8 cellular contexts compared by ENCODE assay signal in the genomic region with DNA sequence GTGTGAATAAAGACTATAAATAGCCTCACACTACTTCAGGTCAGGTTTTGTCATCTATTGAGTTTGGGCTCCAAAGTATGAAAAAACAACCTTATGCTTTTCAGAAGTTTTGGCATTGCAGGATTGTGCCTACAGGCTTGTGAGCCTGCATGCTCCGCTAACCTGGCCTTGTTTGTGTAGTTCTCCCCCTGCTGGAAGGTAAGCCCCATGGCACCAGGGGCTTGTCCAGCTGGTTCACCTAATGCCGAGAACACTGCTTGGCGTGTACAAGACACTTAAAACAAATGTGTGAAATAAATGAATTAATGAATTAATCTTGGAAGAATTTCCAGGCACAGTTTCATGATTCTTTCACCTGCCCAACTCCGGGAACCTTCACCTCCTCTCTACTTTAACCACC. TPM values are rescaled to one million over a fixed set of nuclear protein-coding genes. Genes with fewer than 3 reads are reported as not detected.
A peak's percentile ranks its signal among the peaks of the same experiment; 100 is the strongest.
DNase-seq lines count a peak whose midpoint lies in the region; ATAC-seq and TF ChIP-seq lines count a peak whose summit lies in the region.

No MANE protein-coding gene starts in this region.

- H3K4me3 ChIP-seq in OCI-LY3 (ENCODE audit: low read length) (no peak overlapping the region), neuronal stem cell (ENCODE audit: low read length in 2 of 2) (no peak overlapping the region)

- H3K79me2 ChIP-seq in OCI-LY3 (ENCODE audit: low read length) = peaks cover 11% of the 10 kb centered on the region

- H4K20me1 ChIP-seq in OCI-LY3 (ENCODE audit: insufficient read depth, low read length) = no peaks in the 10 kb centered on the region

- no peak overlapping the region for H3K4me3 Mint-ChIP-seq in Calu3 (ENCODE audit: low read depth, unreplicated experiment)

- no peak overlapping the region for H3K23ac ChIP-seq in neuronal stem cell (ENCODE audit: low read depth, low read length, poor library complexity)

- H2BK15ac ChIP-seq in neuronal stem cell (ENCODE audit: low read length) = no peak overlapping the region

- CTCF ChIA-PET in Calu3 (lab: Charles Lee) = interaction anchor here (0.7 to 1.2 kb wide), 4 partner anchors 10 to 123 kb away, joined by 4 to 9 read pairs (median 5); a partner anchor contains a TSS

- no TSS peak for BruUV-seq in Calu3 (replicated peaks; lab: Mats Ljungman, UMichigan)

- no peak overlapping the region for H3K18ac ChIP-seq in neuronal stem cell (ENCODE audit: low read length)

- H3K4me2 ChIP-seq in OCI-LY3 (ENCODE audit: low read length) (peak overlapping the region; percentile 41), neuronal stem cell (ENCODE audit: insufficient read depth, low read length, poor library complexity, severe bottlenecking) (no peak overlapping the region)

- H3K27me3 Mint-ChIP-seq in Calu3 (ENCODE audit: unreplicated experiment) = peaks cover 18% of the 10 kb centered on the region

- intact Hi-C loops in Calu3 (cut with micrococcal nuclease; ENCODE audit: unreplicated experiment) = no loop called here

- H4K8ac ChIP-seq in neuronal stem cell (ENCODE audit: low read depth, low read length) = no peak overlapping the region

- H2AFZ ChIP-seq in OCI-LY3 (ENCODE audit: low read depth, low read length) (no peak overlapping the region), neuronal stem cell (ENCODE audit: low read length) (peak overlapping the region; percentile 12)

- no peaks in the 10 kb centered on the region for H3K9me3 ChIP-seq in OCI-LY3 (ENCODE audit: insufficient read depth, low read length)
- no peaks in the 10 kb centered on the region for H3K9me3 ChIP-seq in neuronal stem cell (replicated peaks in 1 of 2; ENCODE audit: control insufficient read depth in 2 of 2, insufficient read depth in 1 of 2, low read depth in 1 of 2, low read length in 2 of 2)

- peak; percentile 53 for TF ChIP-seq CTCF in Calu3 (IDR thresholded peaks at IDR 0.05; ENCODE audit: unreplicated experiment)
- TF ChIP-seq CTCF in OCI-LY3 (IDR thresholded peaks at IDR 0.05; ENCODE audit: low read depth, low read length) = peak; percentile 67

- no peaks in the 10 kb centered on the region for H3K9me3 Mint-ChIP-seq in Calu3 (ENCODE audit: low read depth, unreplicated experiment)

- H3K4me1 Mint-ChIP-seq in Calu3 (ENCODE audit: low read depth, unreplicated experiment) = peaks cover 18% of the 10 kb centered on the region

- H3K27ac ChIP-seq in OCI-LY3 (ENCODE audit: low read length) (no peak overlapping the region), neuronal stem cell (replicated peaks; ENCODE audit: low read length) (no peak overlapping the region)

- DNase-seq in Calu3 (peak; percentile 70), HUDEP-2 (lab: John Stamatoyannopoulos, UW; ENCODE audit: unreplicated experiment in 76 of 76) (peak in 62 of 76 experiments; percentile 0 to 61 (median 24)), activated T-cell treated with anti-CD3 and anti-CD28 coated beads for 24 hours (ENCODE audit: low read depth) (peak; percentile 46), neuronal stem cell (ENCODE audit: low spot score) (no peak), kidney glomerular epithelial cell (lab: John Stamatoyannopoulos, UW) (no peak)

- no peak overlapping the region for H4K91ac ChIP-seq in neuronal stem cell (ENCODE audit: low read depth, low read length, poor library complexity)

- no CpG with 5 or more reads among the region's 4 CpGs for WGBS in neuronal stem cell (ENCODE audit: extremely low coverage in 2 of 2, insufficient read length in 2 of 2, insufficient replicate concordance in 1 of 2), 2 donors

- H3K9ac ChIP-seq in OCI-LY3 (ENCODE audit: low read length) = no peak overlapping the region
- H3K9ac ChIP-seq in neuronal stem cell (ENCODE audit: low read depth, low read length, poor library complexity) = no peak overlapping the region

- ATAC-seq in GM21360 (IDR thresholded peaks at IDR 0.05; ENCODE audit: unreplicated experiment) (peak; percentile 80), esophagus mucosa (peak; percentile 69)

- H3K4me1 ChIP-seq in OCI-LY3 (ENCODE audit: low read length) = peaks cover 25% of the 10 kb centered on the region
- peaks cover 2% of the 10 kb centered on the region in 2 donors for H3K4me1 ChIP-seq in neuronal stem cell (ENCODE audit: control insufficient read depth in 2 of 2, insufficient read depth in 1 of 2, low read depth in 1 of 2, low read length in 2 of 2)

- H3K4ac ChIP-seq in neuronal stem cell (ENCODE audit: low read length) = no peak overlapping the region

- no peaks in the 10 kb centered on the region for H3K27me3 ChIP-seq in OCI-LY3 (ENCODE audit: low read depth, low read length)
- peaks cover 0 to 20% (median 4%) of the 10 kb centered on the region in 3 experiments for H3K27me3 ChIP-seq in neuronal stem cell (ENCODE audit: control insufficient read depth in 3 of 3, insufficient read depth in 3 of 3, low read depth in 1 of 3, low read length in 3 of 3)

- H2BK5ac ChIP-seq in neuronal stem cell (ENCODE audit: low read length) = no peak overlapping the region

- H3K79me1 ChIP-seq in neuronal stem cell (ENCODE audit: low read depth, low read length) = peaks cover 2% of the 10 kb centered on the region

- peaks cover 6% of the 10 kb centered on the region for H3K36me3 ChIP-seq in OCI-LY3 (replicated peaks; ENCODE audit: low read depth, low read length)
- H3K36me3 ChIP-seq in neuronal stem cell (replicated peaks in 1 of 2; ENCODE audit: control insufficient read depth in 2 of 2, insufficient read depth in 2 of 2, low read length in 2 of 2) = peaks cover 5 to 10% of the 10 kb centered on the region in 2 donors

- no peak overlapping the region for H2AK5ac ChIP-seq in neuronal stem cell (ENCODE audit: low read depth, low read length)

- H2BK12ac ChIP-seq in neuronal stem cell (ENCODE audit: low read length) = no peak overlapping the region

- no peak overlapping the region for H3K14ac ChIP-seq in neuronal stem cell (ENCODE audit: low read length)

- peaks cover 32% of the 10 kb centered on the region for H3K36me3 Mint-ChIP-seq in Calu3 (ENCODE audit: insufficient read depth, unreplicated experiment)

- H3K27ac Mint-ChIP-seq in Calu3 (ENCODE audit: unreplicated experiment) = no peak overlapping the region

- no peak overlapping the region for H2BK120ac ChIP-seq in neuronal stem cell (ENCODE audit: low read depth, low read length)

RNA-seq across cellular contexts. Expression of a gene that starts 1.8 kb away (rescaled TPM):
- total RNA-seq in Calu3 (2022) = 125 and 127 TPM in 2 replicates
- 132 TPM for total RNA-seq in esophagus mucosa
- 67.7 TPM for polyA plus RNA-seq in neuronal stem cell (2013, experiment 1 of 2)
- polyA plus RNA-seq in neuronal stem cell (2013, experiment 2 of 2) = 68.1 TPM

RNA-seq across cellular contexts. Expression of a gene that starts 13.3 kb away (rescaled TPM):
- total RNA-seq in Calu3 (2022) = 1.2 and 1.6 TPM in 2 replicates
- total RNA-seq in esophagus mucosa = 0.36 TPM
- 1.5 TPM for polyA plus RNA-seq in neuronal stem cell (2013, experiment 1 of 2)
- polyA plus RNA-seq in neuronal stem cell (2013, experiment 2 of 2) = 1.5 TPM

RNA-seq across cellular contexts. Expression of a gene that starts 13.5 kb away (rescaled TPM):
- 91.5 and 100 TPM in 2 replicates for total RNA-seq in Calu3 (2022)
- 52.5 TPM for total RNA-seq in esophagus mucosa
- 53.4 TPM for polyA plus RNA-seq in neuronal stem cell (2013, experiment 1 of 2)
- polyA plus RNA-seq in neuronal stem cell (2013, experiment 2 of 2) = 50.4 TPM

Comparison
In these comparisons a context has a peak if more than half of its experiments do, and no peak if none do; other contexts are left out.
1. DNase-seq: peak in Calu3 (single experiment), HUDEP-2 (62 of 76) and activated T-cell treated with anti-CD3 and anti-CD28 coated beads for 24 hours (single experiment); none in neuronal stem cell (single experiment) and kidney glomerular epithelial cell (single experiment).